Comparison of ENCODE assay signal across 11 cellular contexts in the genomic region with DNA sequence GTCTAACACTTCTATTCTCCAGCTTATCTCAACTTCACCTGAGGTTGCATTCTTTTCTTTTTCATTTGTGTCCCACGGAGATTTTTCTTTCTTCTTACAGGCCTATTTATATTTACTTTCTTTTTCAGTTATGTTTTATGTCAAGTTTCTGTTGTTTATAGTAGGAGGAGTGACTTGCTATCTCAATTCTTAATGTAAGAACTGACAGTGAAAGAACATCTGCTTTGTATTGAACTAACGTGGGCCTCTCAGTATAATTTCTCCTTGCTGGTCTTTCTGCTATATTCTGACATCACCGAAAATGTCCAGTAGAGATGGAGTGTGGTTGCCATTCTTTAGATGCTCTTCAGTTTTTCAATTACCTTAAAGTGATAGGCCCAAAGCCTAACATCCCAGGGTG.
DNase-seq lines count a peak whose midpoint lies in the region; ATAC-seq and TF ChIP-seq lines count a peak whose summit lies in the region.
"Had no signal": no experiment of that assay in that cellular context is flagged by ENCODE, and none has a peak within 500 bp of the region (broad histone marks: within the 10 kb centered on the region; RNA-seq: fewer than 3 reads in every experiment).

No MANE protein-coding gene starts in this region.

- no peak overlapping the region for H3K27ac ChIP-seq in PC-3 (ENCODE audit: low read length)

- H3F3A ChIP-seq in PC-3 (ENCODE audit: low read length, unreplicated experiment): no peaks in the 10 kb centered on the region

- BruUV-seq in PC-3 (replicated peaks; lab: Mats Ljungman, UMichigan): no TSS peak

- H3K4me1 ChIP-seq in PC-3 (ENCODE audit: insufficient read depth, low read length): no peaks in the 10 kb centered on the region

- no peaks in the 10 kb centered on the region for H3K79me2 ChIP-seq in PC-3 (ENCODE audit: low read length)

- CTCF ChIA-PET in PC-3 (lab: Charles Lee): no interaction called here

- ATAC-seq in GM18502 (IDR thresholded peaks at IDR 0.05; ENCODE audit: poor library complexity, unreplicated experiment): peak; percentile 86
- peak; percentile 91 for ATAC-seq in GM21360 (IDR thresholded peaks at IDR 0.05; ENCODE audit: unreplicated experiment)
- peak; percentile 91 for ATAC-seq in HG02973 (IDR thresholded peaks at IDR 0.05; ENCODE audit: unreplicated experiment)
- no peak for ATAC-seq in PC-3
- ATAC-seq in left lobe of liver: no peak
- ATAC-seq: esophagus mucosa had no signal

- no peaks in the 10 kb centered on the region for H3K9me3 ChIP-seq in PC-3 (ENCODE audit: low read length)

- no peaks in the 10 kb centered on the region for H3K27me3 ChIP-seq in PC-3 (ENCODE audit: low read length)

- no peak overlapping the region for H3K4me2 ChIP-seq in PC-3 (ENCODE audit: low read length)

- H4K20me1 ChIP-seq in PC-3 (ENCODE audit: low read length): no peaks in the 10 kb centered on the region

- no peak overlapping the region for H3K9ac ChIP-seq in PC-3 (ENCODE audit: low read length)

- no peaks in the 10 kb centered on the region for H3K36me3 ChIP-seq in PC-3 (ENCODE audit: low read depth, low read length)

- DNase-seq in PC-3: no peak
- no peak for DNase-seq in NCI-H345 (lab: John Stamatoyannopoulos, UW)
- no peak for DNase-seq in amygdala (lab: John Stamatoyannopoulos, UW)
- no peak for DNase-seq in cortex of kidney (lab: John Stamatoyannopoulos, UW)
- DNase-seq in left lobe of liver (ENCODE audit: low spot score): no peak
- DNase-seq: CD4-positive, alpha-beta T cell; NCI-H2227 treated with DMSO at 0.1 percent for 48 hours had no signal

- TF ChIP-seq CTCF in PC-3 (conservative IDR thresholded peaks at IDR 0.05; ENCODE audit: low read depth, low read length): no peak

- POLR2A ChIA-PET in PC-3 (lab: Charles Lee; ENCODE audit: unreplicated experiment): no interaction called here

- intact Hi-C loops in PC-3 (cut with micrococcal nuclease): loop anchor here (2.0 to 5.0 kb wide), 4 partner anchors 61 to 629 kb away; no protein-coding TSS in a partner anchor

- no peak overlapping the region for H3K4me3 ChIP-seq in PC-3 (ENCODE audit: low read length)

- peak overlapping the region; percentile 35; the same call in 1 of the 2 replicates for H2AFZ ChIP-seq in PC-3 (ENCODE audit: low read length)

- H3K9me2 ChIP-seq in PC-3 (replicated peaks; ENCODE audit: low read length): no peaks in the 10 kb centered on the region

Comparison
In these comparisons a context has a peak if more than half of its experiments do, and no peak if none do; other contexts are left out.
1. ATAC-seq: peak in GM18502 (single experiment), GM21360 (single experiment) and HG02973 (single experiment); none in PC-3 (single experiment) and left lobe of liver (single experiment).